Comparison of ENCODE assay signal across 8 cellular contexts in genomic region chr12:26113194-26113654, GRCh38. TPM values are rescaled to one million over a fixed set of nuclear protein-coding genes. Genes with fewer than 3 reads are reported as not detected.
DNase-seq lines count a peak whose midpoint lies in the region; ATAC-seq, FAIRE-seq and TF ChIP-seq lines count a peak whose summit lies in the region.

No MANE protein-coding gene starts in this region.

- ATAC-seq in pancreas: peak; percentile 29 to 43 (median 34)
- no peak for ATAC-seq in HG03432 (IDR thresholded peaks at IDR 0.05; ENCODE audit: unreplicated experiment)

- no peaks in the 10 kb centered on the region for H3K9me3 Mint-ChIP-seq in Calu3 (ENCODE audit: low read depth, unreplicated experiment)

- peaks cover 14% of the 10 kb centered on the region for H3K36me3 Mint-ChIP-seq in Calu3 (ENCODE audit: insufficient read depth, unreplicated experiment)

- H3K27me3 Mint-ChIP-seq in Calu3 (ENCODE audit: unreplicated experiment): no peaks in the 10 kb centered on the region

- H3K4me3 Mint-ChIP-seq in Calu3 (ENCODE audit: low read depth, unreplicated experiment): peak overlapping the region; percentile 71

- DNase-seq in Calu3 (no peak), NCI-H748 (lab: John Stamatoyannopoulos, UW; ENCODE audit: unreplicated experiment) (peak; percentile 93), epithelial cell of esophagus (ENCODE audit: low read depth) (no peak), pancreas (peak in 3 of 6 donors; percentile 27 to 46 (median 30)), SW 1271 (lab: John Stamatoyannopoulos, UW) (no peak), NCI-H1694 (lab: John Stamatoyannopoulos, UW) (no peak), cerebellar cortex (ENCODE audit: low spot score) (no peak)

- TSS peak; percentile 30 for BruUV-seq in Calu3 (replicated peaks; lab: Mats Ljungman, UMichigan)

- 7 to 11% methylated on average over 6 of the region's 6 CpGs for WGBS in pancreas, 2 donors

- FAIRE-seq in pancreas (lab: Jason Lieb, UNC): no peak

- no peaks in the 10 kb centered on the region for H3K9me3 ChIP-seq in pancreas

- H3K36me3 ChIP-seq in pancreas: no peaks in the 10 kb centered on the region

- peaks cover 0 to 18% (median 12%) of the 10 kb centered on the region in 3 donors for H3K4me1 ChIP-seq in pancreas

- CTCF ChIA-PET in Calu3 (lab: Charles Lee): interaction anchor here (1.7 kb wide), 1 partner anchor 57 kb away, joined by 5 read pairs; no protein-coding TSS in a partner anchor

- H3K27ac Mint-ChIP-seq in Calu3 (ENCODE audit: unreplicated experiment): peak overlapping the region; percentile 79

- TF ChIP-seq CTCF in Calu3 (IDR thresholded peaks at IDR 0.05; ENCODE audit: unreplicated experiment) (no peak), epithelial cell of esophagus (IDR thresholded peaks at IDR 0.05; ENCODE audit: insufficient read depth, low read depth, low read length, missing control alignments) (no peak), pancreas (IDR thresholded peaks at IDR 0.05) (no peak)

- peak overlapping the region; percentile 93 to 97 (median 94) for H3K27ac ChIP-seq in pancreas

- no peaks in the 10 kb centered on the region for H3K27me3 ChIP-seq in pancreas

- peak overlapping the region; percentile 53 for H3K4me3 ChIP-seq in epithelial cell of esophagus (ENCODE audit: low read length)
- H3K4me3 ChIP-seq in pancreas: peak overlapping the region in 2 of 4 donors; percentile 47 to 50

- H3K4me1 Mint-ChIP-seq in Calu3 (ENCODE audit: low read depth, unreplicated experiment): peaks cover 30% of the 10 kb centered on the region

- intact Hi-C loops in Calu3 (cut with micrococcal nuclease; ENCODE audit: unreplicated experiment): loop anchor here (5.0 kb wide), 1 partner anchor 414 kb away; no protein-coding TSS in a partner anchor
- intact Hi-C loops in pancreas (cut with DNase I): no loop called here

RNA-seq across cellular contexts. Expression of gene BHLHE41, which starts 11.6 kb away (rescaled TPM):
- 44.1 and 54.1 TPM in 2 replicates for total RNA-seq in Calu3 (2022)
- 10 to 100 TPM in 4 of 6 donors, 1 to 10 TPM in 2; 6.8 to 29.4 (median 10.9) TPM for total RNA-seq in pancreas
- polyA plus RNA-seq in pancreas: 10 to 100 TPM in 1 of 2 donors, 1 to 10 TPM in 1; 3.8 to 12.1 TPM
